Comparison of ENCODE assay signal across 18 cellular contexts in the genomic region with DNA sequence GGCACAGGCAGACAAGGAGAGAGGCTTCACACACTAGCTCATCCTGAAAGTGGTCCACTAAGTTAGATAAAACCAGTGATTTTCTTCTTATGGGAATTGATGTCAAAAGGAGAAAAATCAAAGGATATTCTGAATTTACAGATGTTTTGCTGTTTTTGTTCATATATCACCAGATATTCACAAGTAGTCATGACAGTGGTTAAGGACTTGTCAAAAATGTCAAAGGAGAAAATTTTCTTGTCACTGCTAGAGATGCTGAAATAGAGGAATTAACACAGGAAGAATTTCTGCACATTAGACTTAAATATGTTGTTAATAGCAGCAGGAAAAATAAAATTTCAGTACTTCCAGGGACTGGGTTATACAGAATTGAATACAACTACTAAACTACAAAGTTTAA.
"Had no signal": no experiment of that assay in that cellular context is flagged by ENCODE, and none has a peak within 500 bp of the region (broad histone marks: within the 10 kb centered on the region; RNA-seq: fewer than 3 reads in every experiment).

No MANE protein-coding gene starts in this region.

- H3K4me3 Mint-ChIP-seq: activated B cell treated with CpG ODN at 0.5 μM for 24 hours; activated CD8-positive, alpha-beta T cell treated with anti-CD3 and anti-CD28 coated beads for 36 hours; activated T-cell treated with anti-CD3 and anti-CD28 coated beads, Interleukin-2, amount 50 U/mL, for 72 hours; immature natural killer cell; nephron progenitor cell had no signal

- FAIRE-seq: pancreas, TTC549 had no signal

- DNase-seq: activated B cell treated with CpG ODN at 0.5 μM for 24 hours; activated CD4-positive, alpha-beta T cell treated with anti-CD3 and anti-CD28 coated beads for 48 hours; activated CD8-positive, alpha-beta memory T cell treated with anti-CD3 and anti-CD28 coated beads, Interleukin-2, amount 50 U/mL, for 4 hours; activated CD8-positive, alpha-beta T cell treated with anti-CD3 and anti-CD28 coated beads for 36 hours; activated gamma-delta T cell; activated T-cell treated with anti-CD3 and anti-CD28 coated beads, Interleukin-2, amount 50 U/mL, for 72 hours; erythroblast; gastrocnemius medialis; immature natural killer cell; nephron progenitor cell; pancreas; sigmoid colon; stimulated activated CD4-positive, alpha-beta T cell treated with anti-CD3 and anti-CD28 coated beads, Interleukin-2, amount 100 ng/mL, for 24 hours; thyroid gland had no signal

- H3K27ac Mint-ChIP-seq: activated B cell treated with CpG ODN at 0.5 μM for 24 hours; activated CD8-positive, alpha-beta T cell treated with anti-CD3 and anti-CD28 coated beads for 36 hours; activated naive CD4-positive, alpha-beta T cell treated with anti-CD3 and anti-CD28 coated beads, Interleukin-2, amount 50 U/mL, for 72 hours; activated T-cell treated with anti-CD3 and anti-CD28 coated beads, Interleukin-2, amount 50 U/mL, for 72 hours had no signal

- H3K4me1 ChIP-seq: pancreas, thyroid gland had no signal

- H3K27ac ChIP-seq: gastrocnemius medialis, thyroid gland had no signal

- ATAC-seq: activated CD8-positive, alpha-beta T cell treated with anti-CD3 and anti-CD28 coated beads for 36 hours; activated naive CD4-positive, alpha-beta T cell treated with anti-CD3 and anti-CD28 coated beads, Interleukin-2, amount 50 U/mL, for 72 hours; activated T-cell treated with anti-CD3 and anti-CD28 coated beads, Interleukin-2, amount 50 U/mL, for 72 hours had no signal

- H3K27me3 ChIP-seq: gastrocnemius medialis, heart left ventricle, pancreas, sigmoid colon, thyroid gland, vagina had no signal

- H3K4me3 ChIP-seq: gastrocnemius medialis, heart left ventricle, pancreas, sigmoid colon, thyroid gland, vagina had no signal

- H3K9me3 ChIP-seq: gastrocnemius medialis, pancreas, sigmoid colon, thyroid gland, vagina had no signal

- H3K9me3 Mint-ChIP-seq: nephron progenitor cell had no signal

- H3K27me3 Mint-ChIP-seq: activated B cell treated with CpG ODN at 0.5 μM for 24 hours; activated CD8-positive, alpha-beta T cell treated with anti-CD3 and anti-CD28 coated beads for 36 hours had no signal

- H3K36me3 ChIP-seq: gastrocnemius medialis, heart left ventricle, pancreas, sigmoid colon, thyroid gland, vagina had no signal
